14 cellular contexts compared by ENCODE assay signal in genomic region chr3:158819282-158819681, GRCh38.
"Had no signal": no experiment of that assay in that cellular context is flagged by ENCODE, and none has a peak within 500 bp of the region (broad histone marks: within the 10 kb centered on the region; RNA-seq: fewer than 3 reads in every experiment).

No MANE protein-coding gene starts in this region.

- H3K9me3 ChIP-seq: breast epithelium, heart left ventricle, SJCRH30, tibial nerve had no signal

- H3K4me1 ChIP-seq: breast epithelium, SJCRH30, tibial nerve had no signal

- H3K27me3 ChIP-seq: breast epithelium, heart left ventricle, SJCRH30, tibial nerve had no signal

- H3K36me3 ChIP-seq: SJCRH30 had no signal

- DNase-seq: activated CD4-positive, alpha-beta T cell treated with anti-CD3 and anti-CD28 coated beads for 1 hour; activated CD4-positive, alpha-beta T cell treated with anti-CD3 and anti-CD28 coated beads, Interleukin-2, amount 50 U/mL, for 48 hours; activated CD8-positive, alpha-beta memory T cell treated with anti-CD3 and anti-CD28 coated beads, Interleukin-2, amount 10 ng/mL, durations not matched to agents 7 days and 5 days; activated effector memory CD4-positive, alpha-beta T cell treated with Interleukin-2 at 50 U/mL for 16 hours; activated T-cell treated with anti-CD3 and anti-CD28 coated beads, Interleukin-2, amount 50 U/mL, for 24 hours; effector CD4-positive, alpha-beta T cell; heart left ventricle; midbrain; natural killer cell; SJCRH30; SW 1271 had no signal

- ATAC-seq: activated CD8-positive, alpha-beta memory T cell treated with anti-CD3 and anti-CD28 coated beads, Interleukin-2, amount 10 ng/mL, durations not matched to agents 7 days and 5 days; natural killer cell had no signal

- H3K27ac ChIP-seq: breast epithelium, SJCRH30 had no signal

- H3K4me3 ChIP-seq: SJCRH30, skin epidermis, tibial nerve had no signal
